ENCODE assay signal across 9 cellular contexts in genomic region chr20:45322952-45323383, GRCh38. TPM values are rescaled to one million over a fixed set of nuclear protein-coding genes. Genes with fewer than 3 reads are reported as not detected.
DNase-seq lines count a peak whose midpoint lies in the region; ATAC-seq and TF ChIP-seq lines count a peak whose summit lies in the region.
"Had no signal": no experiment of that assay in that cellular context is flagged by ENCODE, and none has a peak within 500 bp of the region (broad histone marks: within the 10 kb centered on the region; RNA-seq: fewer than 3 reads in every experiment).

No MANE protein-coding gene starts in this region.

- peaks cover 0 to 6% of the 10 kb centered on the region in 2 donors for H3K4me1 Mint-ChIP-seq in natural killer cell

- ATAC-seq in GM19455 (IDR thresholded peaks at IDR 0.05; ENCODE audit: unreplicated experiment): no peak
- no peak for ATAC-seq in natural killer cell
- ATAC-seq: T-cell had no signal

- TF ChIP-seq CTCF in GM12875 (IDR thresholded peaks at IDR 0.05; ENCODE audit: borderline replicate concordance, insufficient read depth, low read depth, low read length): peak; percentile 21; the same call in 1 of the 2 replicates
- TF ChIP-seq CTCF in cardiac fibroblast (IDR thresholded peaks at IDR 0.05; ENCODE audit: low read depth, low read length): no peak
- no peak for TF ChIP-seq CTCF in natural killer cell (IDR thresholded peaks at IDR 0.05)

- H3K4me3 ChIP-seq in GM12875 (ENCODE audit: low read depth, low read length) (no peak overlapping the region), cardiac fibroblast (replicated peaks in 1 of 2; ENCODE audit: low read depth in 2 of 2, low read length in 2 of 2) (no peak overlapping the region)

- no peak overlapping the region for H3K27ac Mint-ChIP-seq in natural killer cell
- H3K27ac Mint-ChIP-seq: T-cell had no signal

- peak; percentile 56 for DNase-seq in NCI-H510A treated with DMSO at 0.1 percent for 48 hours (lab: John Stamatoyannopoulos, UW)
- peak; percentile 55 to 69 for DNase-seq in cardiac fibroblast (ENCODE audit: low read depth in 2 of 2)
- DNase-seq in lung microvascular endothelial cell (ENCODE audit: low read depth in 2 of 2): peak; percentile 48 to 76
- DNase-seq in mesenteric fat pad (ENCODE audit: low spot score): no peak
- DNase-seq in natural killer cell: no peak
- no peak for DNase-seq in NCI-H128 (lab: John Stamatoyannopoulos, UW; ENCODE audit: unreplicated experiment)

- intact Hi-C loops in natural killer cell (cut with micrococcal nuclease): no loop called here

- peaks cover 0 to 3% of the 10 kb centered on the region in 2 donors for H3K27me3 Mint-ChIP-seq in natural killer cell (ENCODE audit: low read depth in 2 of 2)
- H3K27me3 Mint-ChIP-seq: T-cell had no signal

- H3K4me3 Mint-ChIP-seq in natural killer cell: no peak overlapping the region
- H3K4me3 Mint-ChIP-seq: T-cell had no signal

- H3K9me3 Mint-ChIP-seq in natural killer cell: no peaks in the 10 kb centered on the region
- H3K9me3 Mint-ChIP-seq: T-cell had no signal

- no peaks in the 10 kb centered on the region for H3K36me3 Mint-ChIP-seq in natural killer cell
- H3K36me3 Mint-ChIP-seq: T-cell had no signal

RNA-seq across cellular contexts. Expression of gene MATN4, which starts 14.9 kb away (rescaled TPM):
- total RNA-seq in lung microvascular endothelial cell (not detected in 2 replicates), mesenteric fat pad (not detected), natural killer cell (not detected)
- total RNA-seq: T-cell had no signal

RNA-seq across cellular contexts. Expression of gene RBPJL, which starts 16.3 kb away (rescaled TPM):
- not detected in 2 replicates for total RNA-seq in lung microvascular endothelial cell
- total RNA-seq in mesenteric fat pad: not detected
- not detected for total RNA-seq in natural killer cell

RNA-seq across cellular contexts. Expression of gene SDC4, which starts 25.3 kb away (rescaled TPM):
- total RNA-seq in lung microvascular endothelial cell: 31.8 and 65.1 TPM in 2 replicates
- 81.6 TPM for total RNA-seq in mesenteric fat pad
- total RNA-seq in natural killer cell: 1 to 10 TPM in 2 of 3 donors, under 1 TPM in 1; 0.45 to 1.8 (median 1.5) TPM

RNA-seq across cellular contexts. Expression of gene SYS1, which starts 40.0 kb away (rescaled TPM):
- total RNA-seq in lung microvascular endothelial cell: 15.9 and 28.4 TPM in 2 replicates
- 23.8 TPM for total RNA-seq in mesenteric fat pad
- total RNA-seq in natural killer cell: 10 to 100 TPM; 73.8 to 77.4 (median 74.0) TPM

RNA-seq across cellular contexts. Expression of gene TP53TG5, which starts 55.2 kb away (rescaled TPM):
- total RNA-seq in lung microvascular endothelial cell (not detected in 2 replicates), mesenteric fat pad (not detected), natural killer cell (under 1 TPM in 1 of 3 donors, not detected in 2; 0.14 TPM)

Comparison
In these comparisons a context has a peak if more than half of its experiments do, and no peak if none do; other contexts are left out.
1. DNase-seq: peak in NCI-H510A treated with DMSO at 0.1 percent for 48 hours (single experiment), cardiac fibroblast (2 of 2) and lung microvascular endothelial cell (2 of 2); none in mesenteric fat pad (single experiment), natural killer cell (single experiment) and NCI-H128 (single experiment).
2. RNA of gene SDC4, which starts 25.3 kb away (total RNA-seq): 81.6 TPM in mesenteric fat pad (single experiment) and 31.8 to 65.1 TPM in lung microvascular endothelial cell; 0.45 to 1.8 TPM in natural killer cell; every median in the first group is over 10 times any median in the second.